Comparison of ENCODE assay signal across 18 cellular contexts in the genomic region with DNA sequence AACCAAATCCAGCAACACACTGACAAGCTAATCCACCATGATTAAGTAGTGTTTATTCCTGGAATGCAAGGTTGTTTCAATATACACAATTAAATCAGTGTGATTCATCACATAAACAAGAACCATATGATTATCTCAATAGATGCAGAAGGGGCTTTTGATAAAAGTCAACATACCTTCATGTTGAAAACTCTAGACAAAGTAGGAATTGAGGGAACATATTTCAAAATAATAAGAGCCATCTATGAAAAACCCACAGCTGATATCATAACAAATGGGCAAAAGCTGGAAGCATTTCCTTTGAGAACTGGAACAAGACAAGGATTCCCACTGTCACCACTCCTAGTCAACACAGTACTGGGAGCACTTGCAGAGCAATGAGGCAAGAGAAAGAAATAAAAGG.
DNase-seq lines count a peak whose midpoint lies in the region; ATAC-seq and TF ChIP-seq lines count a peak whose summit lies in the region.
"Had no signal": no experiment of that assay in that cellular context is flagged by ENCODE, and none has a peak within 500 bp of the region (broad histone marks: within the 10 kb centered on the region; RNA-seq: fewer than 3 reads in every experiment).

No MANE protein-coding gene starts in this region.

- H4K8ac ChIP-seq in IMR-90 (ENCODE audit: low read depth in 2 of 2, low read length in 2 of 2), result no peak overlapping the region

- H4K20me1 ChIP-seq in IMR-90 (ENCODE audit: insufficient read depth, low read length) (no peaks in the 10 kb centered on the region), fibroblast of lung (ENCODE audit: control insufficient read depth, extremely low read depth, insufficient read depth, low read length) (no peaks in the 10 kb centered on the region)

- BruUV-seq in IMR-90 (replicated peaks; lab: Mats Ljungman, UMichigan), result no TSS peak

- no peak overlapping the region for H3K14ac ChIP-seq in IMR-90 (replicated peaks; ENCODE audit: low read depth, low read length)

- H3K23ac ChIP-seq in IMR-90 (ENCODE audit: low read depth, low read length), result no peak overlapping the region

- H2BK120ac ChIP-seq in IMR-90 (ENCODE audit: low read depth, low read length), result peak overlapping the region; percentile 63; the same call in 1 of the 2 replicates

- H4K5ac ChIP-seq in IMR-90 (ENCODE audit: low read depth, low read length), result no peak overlapping the region

- CTCF ChIA-PET in AG04450 (lab: Charles Lee), result no interaction called here
- CTCF ChIA-PET in IMR-90 (lab: Yijun Ruan, JAX), result no interaction called here

- H3K4me2 ChIP-seq in IMR-90 (ENCODE audit: low read depth, low read length), result 0 out of 2 replicates have a peak overlapping the region, but pooled peaks have one; percentile 1
- H3K4me2 ChIP-seq in fibroblast of lung (ENCODE audit: extremely low read depth, insufficient read depth, low read length), result no peak overlapping the region
- H3K4me2 ChIP-seq: A549 had no signal

- no peak overlapping the region for H3K4me3 ChIP-seq in AG04450 (ENCODE audit: low read depth, low read length)
- H3K4me3 ChIP-seq in IMR-90 (ENCODE audit: insufficient read depth, low read depth, low read length), result no peak overlapping the region
- H3K4me3 ChIP-seq in fibroblast of lung (replicated peaks in 1 of 4; ENCODE audit: control extremely low read depth in 1 of 4, insufficient read depth in 1 of 4, low read depth in 3 of 4, low read length in 4 of 4), result no peak overlapping the region
- H3K4me3 ChIP-seq: A549, K562 had no signal

- DNase-seq in AG04450 (ENCODE audit: low read depth, low spot score) (peak; percentile 53), EL (peak; percentile 5), IMR-90 (peak; percentile 84), fibroblast of lung (ENCODE audit: low read depth in 2 of 2) (peak; percentile 30 to 58), 8988T (no peak), head of caudate nucleus (no peak)
- DNase-seq: COR-L47, DMS 273 treated with DMSO at 0.1 percent for 48 hours, NCI-H1105, NCI-H510A, NCI-H774, OCI-M1, SHP77, T-helper 1 cell had no signal

- TF ChIP-seq POLR2A in IMR-90 (IDR thresholded peaks at IDR 0.05; ENCODE audit: low read depth, low read length), result no peak

- no peaks in the 10 kb centered on the region for H3K79me1 ChIP-seq in IMR-90 (ENCODE audit: low read depth in 1 of 2, low read length in 2 of 2)

- in situ Hi-C loops in IMR-90 (cut with MboI; ENCODE audit: low sequenced_read_pairs), result no loop called here

- no peak overlapping the region for H2AK5ac ChIP-seq in IMR-90 (ENCODE audit: low read depth, low read length)

- TF ChIP-seq CTCF in AG04450 (IDR thresholded peaks at IDR 0.05; ENCODE audit: low read depth, low read length) (no peak), IMR-90 (conservative IDR thresholded peaks at IDR 0.05; ENCODE audit: low read depth, low read length) (no peak), fibroblast of lung (conservative IDR thresholded peaks at IDR 0.05 in 1 of 2, IDR thresholded peaks at IDR 0.05 in 1 of 2; ENCODE audit: low read depth in 1 of 2, low read length in 2 of 2) (no peak)

- peak overlapping the region; percentile 71; the same call in 1 of the 2 replicates for H3K18ac ChIP-seq in IMR-90 (ENCODE audit: low read depth, low read length)

- no peak overlapping the region for H2BK15ac ChIP-seq in IMR-90 (ENCODE audit: low read depth, low read length)

- no peak for TF ChIP-seq RAD21 in IMR-90 (IDR thresholded peaks at IDR 0.05; ENCODE audit: low read length)

- POLR2A ChIA-PET in AG04450 (lab: Yijun Ruan, JAX), result interaction anchor here (0.8 kb wide), 1 partner anchor 97 kb away, joined by 3 read pairs; no protein-coding TSS in a partner anchor
- POLR2A ChIA-PET in IMR-90 (lab: Charles Lee; ENCODE audit: unreplicated experiment), result interaction anchor here (0.6 kb wide), 1 partner anchor 178 kb away, joined by 3 read pairs; no protein-coding TSS in a partner anchor

- H3K9me3 ChIP-seq in AG04450 (ENCODE audit: control insufficient read depth, insufficient read depth, low read length) (no peaks in the 10 kb centered on the region), IMR-90 (ENCODE audit: control insufficient read depth, insufficient read depth, low read length) (no peaks in the 10 kb centered on the region), fibroblast of lung (ENCODE audit: control insufficient read depth, insufficient read depth, low read depth, low read length) (peaks cover 1% of the 10 kb centered on the region)
- H3K9me3 ChIP-seq: A549 had no signal

- no peak overlapping the region for H2AK9ac ChIP-seq in IMR-90 (replicated peaks; ENCODE audit: low read depth, low read length, poor library complexity)

- no peak overlapping the region for H2AFZ ChIP-seq in IMR-90 (replicated peaks; ENCODE audit: low read length, poor library complexity)
- H2AFZ ChIP-seq in fibroblast of lung (ENCODE audit: low read length), result no peak overlapping the region

- H3K27me3 ChIP-seq in AG04450 (ENCODE audit: control insufficient read depth, insufficient read depth, low read length) (no peaks in the 10 kb centered on the region), IMR-90 (ENCODE audit: control insufficient read depth, insufficient read depth, low read length) (no peaks in the 10 kb centered on the region), fibroblast of lung (ENCODE audit: control insufficient read depth, insufficient read depth, low read length) (no peaks in the 10 kb centered on the region)

- H3K4me1 ChIP-seq in IMR-90 (ENCODE audit: control insufficient read depth, insufficient read depth, low read length) (peaks cover 5% of the 10 kb centered on the region), fibroblast of lung (ENCODE audit: control insufficient read depth, extremely low read depth, insufficient read depth, low read length) (no peaks in the 10 kb centered on the region)
- H3K4me1 ChIP-seq: A549 had no signal

- H2BK20ac ChIP-seq in IMR-90 (ENCODE audit: low read depth, low read length), result no peak overlapping the region

- no peaks in the 10 kb centered on the region for H3K9me1 ChIP-seq in IMR-90 (ENCODE audit: insufficient read depth, low read length)

- H4K91ac ChIP-seq in IMR-90 (ENCODE audit: insufficient read depth, low read depth, low read length), result no peak overlapping the region

- peak; percentile 79 for ATAC-seq in IMR-90 (ENCODE audit: low read depth)
- ATAC-seq in HG03432 (IDR thresholded peaks at IDR 0.05; ENCODE audit: unreplicated experiment), result no peak
- no peak for ATAC-seq in GM19467 (IDR thresholded peaks at IDR 0.05; ENCODE audit: unreplicated experiment)
- ATAC-seq: A549, K562 had no signal

- no peak overlapping the region for H3K9ac ChIP-seq in IMR-90 (ENCODE audit: low read depth, low read length)
- H3K9ac ChIP-seq in fibroblast of lung (ENCODE audit: insufficient read depth, low read length), result no peak overlapping the region

- dilution Hi-C loops in IMR-90 (cut with HindIII; ENCODE audit: low sequenced_read_pairs, unreplicated experiment), result no loop called here

- H3K27ac ChIP-seq in AG04450 (ENCODE audit: low read depth, low read length) (no peak overlapping the region), IMR-90 (ENCODE audit: insufficient read depth, low read length) (no peak overlapping the region), fibroblast of lung (ENCODE audit: insufficient read depth, low read length) (no peak overlapping the region)
- H3K27ac ChIP-seq: A549 had no signal

- H3K56ac ChIP-seq in IMR-90 (ENCODE audit: extremely low read depth, insufficient read depth, low read length), result no peak overlapping the region

- H2BK5ac ChIP-seq in IMR-90 (ENCODE audit: low read depth, low read length, poor library complexity, severe bottlenecking), result peak overlapping the region; percentile 38

- H3K79me2 ChIP-seq in fibroblast of lung (ENCODE audit: control insufficient read depth, insufficient read depth, low read length), result no peaks in the 10 kb centered on the region

- peak overlapping the region; percentile 38; the same call in 1 of the 2 replicates for H3K4ac ChIP-seq in IMR-90 (ENCODE audit: low read depth, low read length)

- H3K36me3 ChIP-seq in IMR-90 (ENCODE audit: control insufficient read depth, insufficient read depth, low read length) (no peaks in the 10 kb centered on the region), fibroblast of lung (ENCODE audit: control insufficient read depth, insufficient read depth, low read length) (no peaks in the 10 kb centered on the region)

- intact Hi-C loops in IMR-90 (cut with micrococcal nuclease) (no loop called here), head of caudate nucleus (cut with DNase I) (no loop called here)

TF ChIP-seq in IMR-90, 13 proteins besides CTCF, POLR2A, EP300 and RAD21:
- TF ChIP-seq SMC3 (IDR thresholded peaks at IDR 0.05; ENCODE audit: low read depth, low read length), result no peak
- TF ChIP-seq FOS (IDR thresholded peaks at IDR 0.05; ENCODE audit: low read depth, low read length), result peak; percentile 39; the same call in 1 of the 2 replicates
TF ChIP-seq in IMR-90: peak in this region for 1.

Comparison
In these comparisons a context has a peak if more than half of its experiments do, and no peak if none do; other contexts are left out.
1. DNase-seq: peak in AG04450 (single experiment), EL (single experiment), IMR-90 (single experiment) and fibroblast of lung (2 of 2); none in 8988T (single experiment) and head of caudate nucleus (0 of 42).